Comparison of ENCODE assay signal across 24 cellular contexts in the genomic region with DNA sequence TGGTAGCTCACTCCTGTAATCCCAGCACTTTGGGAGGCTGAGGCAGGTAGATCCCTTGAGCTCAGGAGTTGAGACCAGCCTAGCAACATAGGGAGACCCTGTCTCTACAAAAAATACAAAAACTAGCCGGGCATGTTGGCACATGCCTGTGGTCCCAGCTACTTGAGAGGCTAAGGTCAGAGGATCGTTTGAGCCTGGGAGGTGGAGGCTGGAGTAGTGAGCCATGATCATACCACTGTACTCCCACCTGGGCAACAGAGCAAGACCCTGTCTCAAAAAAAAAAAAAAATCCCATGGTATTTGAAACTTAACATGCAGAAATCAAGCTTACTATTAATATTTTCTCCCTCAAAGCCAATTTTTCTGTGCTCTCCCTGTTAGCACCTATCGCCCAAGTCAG.
"Had no signal": no experiment of that assay in that cellular context is flagged by ENCODE, and none has a peak within 500 bp of the region (broad histone marks: within the 10 kb centered on the region; RNA-seq: fewer than 3 reads in every experiment).

No MANE protein-coding gene starts in this region.

- H3K27me3 Mint-ChIP-seq: activated CD4-positive, alpha-beta T cell treated with anti-CD3 and anti-CD28 coated beads, Interleukin-2, amount 10 ng/mL, durations not matched to agents 24 days and 14 days; activated CD8-positive, alpha-beta memory T cell treated with anti-CD3 and anti-CD28 coated beads, Interleukin-2, amount 10 ng/mL, durations not matched to agents 7 days and 5 days; activated CD8-positive, alpha-beta T cell treated with anti-CD3 and anti-CD28 coated beads for 36 hours; activated naive CD4-positive, alpha-beta T cell treated with anti-CD3 and anti-CD28 coated beads, Interleukin-2, amount 50 U/mL, for 24 hours; natural killer cell treated with Interleukin-12 subunit alpha and Interleukin-12 subunit beta and Interleukin-15 and Interleukin-18, amount 100 ng/mL, for 72 hours; stimulated activated naive B cell treated with anti-CD40 and anti-IgM and Interleukin-4, amounts not matched to agents 10 μg/mL and 1 μg/mL and 100 μg/mL, for 72 hours had no signal

- H3K4me3 Mint-ChIP-seq: activated CD4-positive, alpha-beta T cell treated with anti-CD3 and anti-CD28 coated beads, Interleukin-2, amount 10 ng/mL, durations not matched to agents 24 days and 14 days; activated CD8-positive, alpha-beta memory T cell treated with anti-CD3 and anti-CD28 coated beads, Interleukin-2, amount 10 ng/mL, durations not matched to agents 7 days and 5 days; activated CD8-positive, alpha-beta T cell treated with anti-CD3 and anti-CD28 coated beads for 36 hours; activated naive CD4-positive, alpha-beta T cell treated with anti-CD3 and anti-CD28 coated beads, Interleukin-2, amount 50 U/mL, for 24 hours; natural killer cell treated with Interleukin-12 subunit alpha and Interleukin-12 subunit beta and Interleukin-15 and Interleukin-18, amount 100 ng/mL, for 72 hours; stimulated activated naive B cell treated with anti-CD40 and anti-IgM and Interleukin-4, amounts not matched to agents 10 μg/mL and 1 μg/mL and 100 μg/mL, for 72 hours; T-helper 1 cell treated with Interleukin-12 subunit alpha and Interleukin-12 subunit beta and Interleukin-4 antibody, amounts not matched to agents 30 μg/mL and 1 μg/mL, for 36 hours had no signal

- DNase-seq: activated CD4-positive, alpha-beta T cell treated with anti-CD3 and anti-CD28 coated beads, Interleukin-2, amount 10 ng/mL, durations not matched to agents 24 days and 14 days; activated CD8-positive, alpha-beta memory T cell treated with anti-CD3 and anti-CD28 coated beads, Interleukin-2, amount 10 ng/mL, durations not matched to agents 7 days and 5 days; activated CD8-positive, alpha-beta T cell treated with anti-CD3 and anti-CD28 coated beads for 36 hours; activated gamma-delta T cell treated with Interleukin-2 at 50 U/mL for 16 hours; anterior cingulate cortex; brain microvascular endothelial cell; central memory CD4-positive, alpha-beta T cell; dermis blood vessel endothelial cell; effector CD8-positive, alpha-beta T cell; foreskin keratinocyte; left ventricle myocardium inferior; occipital lobe; posterior cingulate gyrus; sigmoid colon; stimulated activated CD4-positive, alpha-beta T cell treated with anti-CD3 and anti-CD28 coated beads, Interleukin-2, amount 100 ng/mL, for 48 hours; stimulated activated CD8-positive, alpha-beta memory T cell treated with anti-CD3 and anti-CD28 coated beads, Interleukin-4, amount 100 ng/mL, for 48 hours; stimulated activated naive B cell treated with anti-CD40 and anti-IgM and Interleukin-4, amounts not matched to agents 10 μg/mL and 1 μg/mL and 100 μg/mL, for 72 hours; T1000; testis; upper lobe of left lung had no signal

- H3K27ac Mint-ChIP-seq: activated CD4-positive, alpha-beta T cell treated with anti-CD3 and anti-CD28 coated beads, Interleukin-2, amount 10 ng/mL, durations not matched to agents 24 days and 14 days; activated CD8-positive, alpha-beta memory T cell treated with anti-CD3 and anti-CD28 coated beads, Interleukin-2, amount 10 ng/mL, durations not matched to agents 7 days and 5 days; activated naive CD4-positive, alpha-beta T cell treated with anti-CD3 and anti-CD28 coated beads, Interleukin-2, amount 50 U/mL, for 24 hours; natural killer cell treated with Interleukin-12 subunit alpha and Interleukin-12 subunit beta and Interleukin-15 and Interleukin-18, amount 100 ng/mL, for 72 hours; stimulated activated naive B cell treated with anti-CD40 and anti-IgM and Interleukin-4, amounts not matched to agents 10 μg/mL and 1 μg/mL and 100 μg/mL, for 72 hours; T-helper 1 cell treated with Interleukin-12 subunit alpha and Interleukin-12 subunit beta and Interleukin-4 antibody, amounts not matched to agents 30 μg/mL and 1 μg/mL, for 36 hours had no signal

- H3K27me3 ChIP-seq: brain microvascular endothelial cell, foreskin keratinocyte, hepatocyte, sigmoid colon, testis, upper lobe of left lung had no signal

- H3K9me3 Mint-ChIP-seq: activated CD4-positive, alpha-beta T cell treated with anti-CD3 and anti-CD28 coated beads, Interleukin-2, amount 10 ng/mL, durations not matched to agents 24 days and 14 days; activated CD8-positive, alpha-beta T cell treated with anti-CD3 and anti-CD28 coated beads for 36 hours; activated naive CD4-positive, alpha-beta T cell treated with anti-CD3 and anti-CD28 coated beads, Interleukin-2, amount 50 U/mL, for 24 hours; natural killer cell treated with Interleukin-12 subunit alpha and Interleukin-12 subunit beta and Interleukin-15 and Interleukin-18, amount 100 ng/mL, for 72 hours; stimulated activated naive B cell treated with anti-CD40 and anti-IgM and Interleukin-4, amounts not matched to agents 10 μg/mL and 1 μg/mL and 100 μg/mL, for 72 hours had no signal

- H3K4me2 ChIP-seq: hepatocyte had no signal

- H3K36me3 ChIP-seq: brain microvascular endothelial cell, left ventricle myocardium inferior, sigmoid colon, upper lobe of left lung had no signal

- H2AFZ ChIP-seq: hepatocyte had no signal

- H3K27ac ChIP-seq: brain microvascular endothelial cell, foreskin keratinocyte, hepatocyte, left ventricle myocardium inferior, sigmoid colon, testis, upper lobe of left lung had no signal

- ATAC-seq: activated CD8-positive, alpha-beta memory T cell treated with anti-CD3 and anti-CD28 coated beads, Interleukin-2, amount 10 ng/mL, durations not matched to agents 7 days and 5 days; activated CD8-positive, alpha-beta T cell treated with anti-CD3 and anti-CD28 coated beads for 36 hours; foreskin keratinocyte; natural killer cell treated with Interleukin-12 subunit alpha and Interleukin-12 subunit beta and Interleukin-15 and Interleukin-18, amount 100 ng/mL, for 72 hours; stimulated activated naive B cell treated with anti-CD40 and anti-IgM and Interleukin-4, amounts not matched to agents 10 μg/mL and 1 μg/mL and 100 μg/mL, for 72 hours had no signal

- H3K9me3 ChIP-seq: left ventricle myocardium inferior, sigmoid colon, testis, upper lobe of left lung had no signal

- H3K4me1 ChIP-seq: foreskin keratinocyte had no signal

- H3K4me3 ChIP-seq: hepatocyte, left ventricle myocardium inferior, sigmoid colon, testis, upper lobe of left lung had no signal
